9 cellular contexts compared by ENCODE assay signal in genomic region chr3:42264399-42265058, GRCh38. TPM values are rescaled to one million over a fixed set of nuclear protein-coding genes. Genes with fewer than 3 reads are reported as not detected.
A peak's percentile ranks its signal among the peaks of the same experiment; 100 is the strongest.
DNase-seq lines count a peak whose midpoint lies in the region; ATAC-seq and TF ChIP-seq lines count a peak whose summit lies in the region.
"Had no signal": no experiment of that assay in that cellular context is flagged by ENCODE, and none has a peak within 500 bp of the region (broad histone marks: within the 10 kb centered on the region; RNA-seq: fewer than 3 reads in every experiment).

No MANE protein-coding gene starts in this region.

- ATAC-seq in Right ventricle myocardium superior (ENCODE audit: poor library complexity) (no peak), left lobe of liver (peak; percentile 35), upper lobe of right lung (peak; percentile 83), GM21528 (IDR thresholded peaks at IDR 0.05; ENCODE audit: low FRiP score, unreplicated experiment) (no peak)

- no peaks in the 10 kb centered on the region for H3K9me3 ChIP-seq in upper lobe of right lung

- no peak for TF ChIP-seq CTCF in astrocyte of the spinal cord (IDR thresholded peaks at IDR 0.05; ENCODE audit: low read depth, low read length)
- TF ChIP-seq CTCF in upper lobe of right lung (IDR thresholded peaks at IDR 0.05), result no peak

- intact Hi-C loops in Right ventricle myocardium superior (cut with DNase I) (no loop called here), cardiac septum (cut with DNase I) (no loop called here), upper lobe of right lung (cut with DNase I) (no loop called here)

- POLR2A ChIA-PET in HEK293T (lab: Yijun Ruan, JAX), result no interaction called here

- H3K4me3 ChIP-seq in astrocyte of the spinal cord (ENCODE audit: low read depth, low read length) (no peak overlapping the region), upper lobe of right lung (no peak overlapping the region)

- H3K4me1 ChIP-seq in upper lobe of right lung, result peaks cover 15% of the 10 kb centered on the region

- DNase-seq in Right ventricle myocardium superior (peak; percentile 53), cardiac septum (ENCODE audit: low spot score) (no peak), astrocyte of the spinal cord (ENCODE audit: low read depth, low spot score) (peak; percentile 35), left lobe of liver (ENCODE audit: low spot score) (no peak), upper lobe of right lung (peak; percentile 74), HEK293T (ENCODE audit: extremely low spot score) (no peak), germinal center (ENCODE audit: low spot score) (no peak)

- CTCF ChIA-PET in HEK293T (lab: Yijun Ruan, JAX), result no interaction called here

- H3K27me3 ChIP-seq in upper lobe of right lung, result peaks cover 54% of the 10 kb centered on the region

- no peak overlapping the region for H3K27ac ChIP-seq in upper lobe of right lung

- no peaks in the 10 kb centered on the region for H3K36me3 ChIP-seq in upper lobe of right lung

- in situ Hi-C loops in astrocyte of the spinal cord (cut with HindIII; ENCODE audit: low sequenced_read_pairs), result no loop called here

TF ChIP-seq in HEK293T, 16 proteins besides CTCF, POLR2A, EP300 and RAD21:
- TF ChIP-seq SP1 (IDR thresholded peaks at IDR 0.05), result no peak
- TF ChIP-seq, protein P1, sequence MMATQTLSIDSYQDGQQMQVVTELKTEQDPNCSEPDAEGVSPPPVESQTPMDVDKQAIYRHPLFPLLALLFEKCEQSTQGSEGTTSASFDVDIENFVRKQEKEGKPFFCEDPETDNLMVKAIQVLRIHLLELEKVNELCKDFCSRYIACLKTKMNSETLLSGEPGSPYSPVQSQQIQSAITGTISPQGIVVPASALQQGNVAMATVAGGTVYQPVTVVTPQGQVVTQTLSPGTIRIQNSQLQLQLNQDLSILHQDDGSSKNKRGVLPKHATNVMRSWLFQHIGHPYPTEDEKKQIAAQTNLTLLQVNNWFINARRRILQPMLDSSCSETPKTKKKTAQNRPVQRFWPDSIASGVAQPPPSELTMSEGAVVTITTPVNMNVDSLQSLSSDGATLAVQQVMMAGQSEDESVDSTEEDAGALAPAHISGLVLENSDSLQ (IDR thresholded peaks at IDR 0.05), result no peak
- TF ChIP-seq ZNF384 (IDR thresholded peaks at IDR 0.05), result no peak
- TF ChIP-seq NFRKB (IDR thresholded peaks at IDR 0.05), result no peak
- TF ChIP-seq FOXA1 (IDR thresholded peaks at IDR 0.05), result no peak
- no peak for TF ChIP-seq ARNT (IDR thresholded peaks at IDR 0.05)
- no peak for TF ChIP-seq FOXK2 (IDR thresholded peaks at IDR 0.05)
- no peak for TF ChIP-seq FOXM1 (IDR thresholded peaks at IDR 0.05; ENCODE audit: borderline replicate concordance)
- no peak for TF ChIP-seq TARDBP (IDR thresholded peaks at IDR 0.05)
- TF ChIP-seq SUZ12 (IDR thresholded peaks at IDR 0.05), result no peak
- TF ChIP-seq LEF1 (IDR thresholded peaks at IDR 0.05; ENCODE audit: borderline replicate concordance), result no peak
- TF ChIP-seq L3MBTL2 (conservative IDR thresholded peaks at IDR 0.05), result no peak; the same call in 1 of the 2 replicates
- TF ChIP-seq ELF4 (IDR thresholded peaks at IDR 0.05), result no peak
- no peak for TF ChIP-seq BHLHE40 (IDR thresholded peaks at IDR 0.05; ENCODE audit: borderline replicate concordance)
- no peak for TF ChIP-seq CTBP1 (IDR thresholded peaks at IDR 0.05; ENCODE audit: borderline replicate concordance)

RNA-seq across cellular contexts. Expression of gene CCK, which starts 1.5 kb away (rescaled TPM):
- total RNA-seq in Right ventricle myocardium superior, result not detected
- total RNA-seq in cardiac septum, result not detected
- total RNA-seq in left lobe of liver, result not detected
- 0.67 TPM for total RNA-seq in upper lobe of right lung
- total RNA-seq: T-helper 1 cell treated with Interleukin-12 subunit alpha and Interleukin-12 subunit beta and Interleukin-4 antibody, amounts not matched to agents 30 ng/mL and 1 ng/mL, for 36 hours had no signal

Comparison
In these comparisons a context has a peak if more than half of its experiments do, and no peak if none do; other contexts are left out.
1. DNase-seq: peak in Right ventricle myocardium superior (single experiment), astrocyte of the spinal cord (single experiment) and upper lobe of right lung (single experiment); none in cardiac septum (single experiment), left lobe of liver (single experiment), HEK293T (single experiment) and germinal center (single experiment).
2. ATAC-seq: peak in left lobe of liver (single experiment) and upper lobe of right lung (single experiment); none in Right ventricle myocardium superior (single experiment) and GM21528 (single experiment).